ENCODE assay signal across 8 cellular contexts in genomic region chr7:105352018-105352612, GRCh38. TPM values are rescaled to one million over a fixed set of nuclear protein-coding genes. Genes with fewer than 3 reads are reported as not detected.
A peak's percentile ranks its signal among the peaks of the same experiment; 100 is the strongest.
DNase-seq lines count a peak whose midpoint lies in the region; ATAC-seq and TF ChIP-seq lines count a peak whose summit lies in the region.

No MANE protein-coding gene starts in this region.

- POLR2A ChIA-PET in Caco-2 (lab: Charles Lee) = no interaction called here

- peaks cover 11% of the 10 kb centered on the region for H3K4me1 Mint-ChIP-seq in Caco-2 (ENCODE audit: low read depth, unreplicated experiment)

- no peak overlapping the region for H3K4me3 Mint-ChIP-seq in Caco-2 (ENCODE audit: unreplicated experiment)

- CTCF ChIA-PET in Caco-2 (lab: Charles Lee) = no interaction called here

- H3K27ac Mint-ChIP-seq in Caco-2 (ENCODE audit: unreplicated experiment) = no peak overlapping the region

- H3K4me1 ChIP-seq in right lobe of liver (peaks cover 0 to 7% (median 0%) of the 10 kb centered on the region in 4 donors), Caco-2 (peaks cover 6% of the 10 kb centered on the region; the same call in 1 of the 2 replicates)

- H3K4me3 ChIP-seq in AG09309 (ENCODE audit: control insufficient read depth, low read depth, low read length) (peak overlapping the region; percentile 4), right lobe of liver (no peak overlapping the region), Caco-2 (ENCODE audit: low read depth, low read length) (no peak overlapping the region)

- ATAC-seq in GM19395 (IDR thresholded peaks at IDR 0.05; ENCODE audit: unreplicated experiment) = peak; percentile 93
- peak; percentile 83 for ATAC-seq in HG03521 (IDR thresholded peaks at IDR 0.05; ENCODE audit: unreplicated experiment)
- peak; percentile 76 to 86 (median 80) for ATAC-seq in right lobe of liver

- 24% methylated on average over 3 of the region's 3 CpGs for WGBS in right lobe of liver (ENCODE audit: insufficient coverage, low coverage, low lambda C conversion rate, missing lambda C conversion rate)

- H3K27me3 Mint-ChIP-seq in Caco-2 (ENCODE audit: insufficient read depth, unreplicated experiment) = no peaks in the 10 kb centered on the region

- H3K36me3 Mint-ChIP-seq in Caco-2 (ENCODE audit: insufficient read depth, unreplicated experiment) = peaks cover 2% of the 10 kb centered on the region

- intact Hi-C loops in right lobe of liver (cut with DNase I) = no loop called here
- intact Hi-C loops in Caco-2 (cut with micrococcal nuclease; ENCODE audit: unreplicated experiment) = no loop called here

- BruUV-seq in Caco-2 (replicated peaks; lab: Mats Ljungman, UMichigan) = no TSS peak

- TF ChIP-seq POLR2A in right lobe of liver (IDR thresholded peaks at IDR 0.05) = no peak

- DNase-seq in AG09309 (ENCODE audit: low read depth) (peak; percentile 79), T-helper 22 cell (ENCODE audit: low read depth) (peak; percentile 30), brain pericyte (ENCODE audit: low read depth, low spot score) (peak; percentile 48), right lobe of liver (peak in 2 of 3 donors; percentile 63 to 72), Caco-2 (no peak)
- peak; percentile 33 for DNase-seq in stimulated activated CD8-positive, alpha-beta memory T cell treated with anti-CD3 and anti-CD28 coated beads, Interleukin-12 subunit alpha, Interleukin-12 subunit beta, amount 100 ng/mL, for 4 hours (ENCODE audit: low read depth)

- H3K36me3 ChIP-seq in right lobe of liver (no peaks in the 10 kb centered on the region), Caco-2 (ENCODE audit: control insufficient read depth, insufficient read depth, low read length) (no peaks in the 10 kb centered on the region)

- no peaks in the 10 kb centered on the region for H3K9me3 Mint-ChIP-seq in Caco-2 (ENCODE audit: unreplicated experiment)

- peak overlapping the region in 1 of 3 donors; percentile 38 for H3K27ac ChIP-seq in right lobe of liver

- H3K27me3 ChIP-seq in right lobe of liver (no peaks in the 10 kb centered on the region), Caco-2 (replicated peaks; ENCODE audit: control insufficient read depth, insufficient read depth, low read length) (no peaks in the 10 kb centered on the region)

- TF ChIP-seq CTCF in AG09309 (IDR thresholded peaks at IDR 0.05; ENCODE audit: control insufficient read depth, insufficient read depth, low read depth, low read length, missing control alignments) (no peak), right lobe of liver (IDR thresholded peaks at IDR 0.05) (no peak), Caco-2 (IDR thresholded peaks at IDR 0.05; ENCODE audit: insufficient read depth in 1 of 2, low read depth in 1 of 2, low read length in 1 of 2, severe bottlenecking in 1 of 2, unreplicated experiment in 1 of 2) (no peak)

- H3K9me3 ChIP-seq in right lobe of liver = no peaks in the 10 kb centered on the region
- H3K9me3 ChIP-seq in Caco-2 = no peaks in the 10 kb centered on the region

RNA-seq across cellular contexts. Expression of gene SRPK2, which starts 36.6 kb away (rescaled TPM):
- total RNA-seq in right lobe of liver (10 to 100 TPM; 15.5 to 21.1 (median 18.2) TPM), Caco-2 (2022) (39.9 and 44.7 TPM in 2 replicates)

Comparison
In these comparisons a context has a peak if more than half of its experiments do, and no peak if none do; other contexts are left out.
1. DNase-seq: peak in AG09309 (single experiment), T-helper 22 cell (single experiment), brain pericyte (single experiment), right lobe of liver (2 of 3) and stimulated activated CD8-positive, alpha-beta memory T cell treated with anti-CD3 and anti-CD28 coated beads, Interleukin-12 subunit alpha, Interleukin-12 subunit beta, amount 100 ng/mL, for 4 hours (single experiment); none in Caco-2 (0 of 2).
2. Peak in every context shown above with its lines, with median percentiles within 50 percentile points of each other: ATAC-seq.